Comparison of ENCODE assay signal across 14 cellular contexts in genomic region chr10:13820591-13821377, GRCh38.
DNase-seq lines count a peak whose midpoint lies in the region; ATAC-seq, FAIRE-seq and TF ChIP-seq lines count a peak whose summit lies in the region.
"Had no signal": no experiment of that assay in that cellular context is flagged by ENCODE, and none has a peak within 500 bp of the region (broad histone marks: within the 10 kb centered on the region; RNA-seq: fewer than 3 reads in every experiment).

No MANE protein-coding gene starts in this region.

- ATAC-seq in right lobe of liver, result peak; percentile 37 to 69 (median 60)
- ATAC-seq in HepG2, result no peak
- peak; percentile 19 to 37 for ATAC-seq in lower lobe of right lung

- FAIRE-seq in HepG2 (lab: Jason Lieb, UNC), result no peak
- no peak for FAIRE-seq in small intestine (lab: Jason Lieb, UNC)
- FAIRE-seq: endometrium, HTR-8/SVneo had no signal

- POLR2A ChIA-PET in HepG2 (lab: Yijun Ruan, JAX), result no interaction called here

- H3K27me3 ChIP-seq in right lobe of liver (no peaks in the 10 kb centered on the region), HepG2 (ENCODE audit: control insufficient read depth in 1 of 2, insufficient read depth in 2 of 2, low read length in 2 of 2) (peaks cover 8 to 46% of the 10 kb centered on the region in 2 experiments), lower lobe of right lung (ENCODE audit: low read depth) (no peaks in the 10 kb centered on the region), ascending aorta (no peaks in the 10 kb centered on the region), prostate gland (replicated peaks; ENCODE audit: insufficient read depth) (no peaks in the 10 kb centered on the region), small intestine (ENCODE audit: control insufficient read depth in 2 of 2, insufficient read depth in 2 of 2, low read length in 2 of 2) (no peaks in the 10 kb centered on the region)
- H3K27me3 ChIP-seq: transverse colon had no signal

- H3K27ac Mint-ChIP-seq in brain, result peak overlapping the region; percentile 59 to 93 (median 85)

- H3K9me3 ChIP-seq in right lobe of liver (no peaks in the 10 kb centered on the region), HepG2 (ENCODE audit: low read length) (no peaks in the 10 kb centered on the region), lower lobe of right lung (no peaks in the 10 kb centered on the region), ascending aorta (no peaks in the 10 kb centered on the region), prostate gland (no peaks in the 10 kb centered on the region), small intestine (ENCODE audit: control insufficient read depth, low read depth) (no peaks in the 10 kb centered on the region)
- H3K9me3 ChIP-seq: transverse colon had no signal

- DNase-seq in right lobe of liver (peak in 1 of 3 donors; percentile 33), HepG2 (ENCODE audit: low spot score) (no peak), lower lobe of right lung (no peak), ascending aorta (ENCODE audit: low spot score in 2 of 2) (no peak), prostate gland (ENCODE audit: low spot score) (no peak), small intestine (no peak), occipital lobe (lab: John Stamatoyannopoulos, UW) (no peak)
- DNase-seq: MV-4-11, NCI-H524 treated with DMSO at 0.1 percent for 48 hours, transverse colon had no signal

- no TSS peak for BruUV-seq in HepG2 (replicated peaks; lab: Mats Ljungman, UMichigan)

- peak overlapping the region in 3 of 5 experiments; percentile 4 to 62 (median 53) for H3K4me3 Mint-ChIP-seq in brain

- TF ChIP-seq RAD21 in HepG2 (CRISPR knock-in tag; IDR thresholded peaks at IDR 0.05), result no peak

- no peaks in the 10 kb centered on the region for H4K20me1 ChIP-seq in HepG2 (ENCODE audit: insufficient read depth, low read length)

- WGBS in right lobe of liver (ENCODE audit: insufficient coverage, low coverage, low lambda C conversion rate, missing lambda C conversion rate), result 64% methylated on average over 2 of the region's 21 CpGs
- WGBS in HepG2 (ENCODE audit: low lambda C conversion rate), result 15% methylated on average over 14 of the region's 21 CpGs
- WGBS in prostate gland, result 77% methylated on average over 19 of the region's 21 CpGs
- 65 to 74% (median 71%) methylated on average over 20 to 21 of the region's 21 CpGs for WGBS in small intestine, 3 donors

- CTCF ChIA-PET in HepG2 (lab: Yijun Ruan, JAX; ENCODE audit: low intra/inter-chr PET ratio, low total read pairs), result no interaction called here

- peaks cover 58% of the 10 kb centered on the region for H3K4me1 Mint-ChIP-seq in brain

- H3K9me3 Mint-ChIP-seq in brain, result peaks cover 16 to 30% (median 26%) of the 10 kb centered on the region in 5 experiments

- in situ Hi-C loops in HepG2 (cut with HindIII; ENCODE audit: extremely low pct_ligation_motif_present, low pct_unique_long_range_greater_than_20kb), result no loop called here

- intact Hi-C loops in right lobe of liver (cut with DNase I), result no loop called here
- intact Hi-C loops in HepG2 (cut with micrococcal nuclease; ENCODE audit: unreplicated experiment), result no loop called here
- intact Hi-C loops in lower lobe of right lung (cut with DNase I), result no loop called here
- intact Hi-C loops in ascending aorta (cut with DNase I), result no loop called here
- intact Hi-C loops in prostate gland (cut with DNase I), result no loop called here

- no peak overlapping the region for H3K4me2 ChIP-seq in HepG2 (ENCODE audit: low read depth, low read length)

- H3K36me3 Mint-ChIP-seq in brain, result peaks cover 35% of the 10 kb centered on the region

- TF ChIP-seq CTCF in right lobe of liver (IDR thresholded peaks at IDR 0.05) (no peak), HepG2 (CRISPR knock-in tag; IDR thresholded peaks at IDR 0.05) (no peak), brain (conservative IDR thresholded peaks at IDR 0.05) (no peak), lower lobe of right lung (IDR thresholded peaks at IDR 0.05) (no peak), ascending aorta (IDR thresholded peaks at IDR 0.05) (no peak), prostate gland (IDR thresholded peaks at IDR 0.05) (no peak)

- no peak overlapping the region for H2AFZ ChIP-seq in HepG2 (ENCODE audit: low read length)

- H3K27ac ChIP-seq in right lobe of liver (no peak overlapping the region), HepG2 (ENCODE audit: extremely low read length, insufficient read depth, low read length) (no peak overlapping the region), lower lobe of right lung (no peak overlapping the region), ascending aorta (no peak overlapping the region), prostate gland (no peak overlapping the region), small intestine (ENCODE audit: low read depth in 1 of 2, low read length in 1 of 2) (no peak overlapping the region)
- H3K27ac ChIP-seq: transverse colon had no signal

- peaks cover 0 to 5% (median 0%) of the 10 kb centered on the region in 4 donors for H3K4me1 ChIP-seq in right lobe of liver
- no peaks in the 10 kb centered on the region for H3K4me1 ChIP-seq in HepG2 (ENCODE audit: insufficient read depth, low read length)
- peaks cover 10% of the 10 kb centered on the region for H3K4me1 ChIP-seq in lower lobe of right lung
- peaks cover 0 to 7% of the 10 kb centered on the region in 2 donors for H3K4me1 ChIP-seq in ascending aorta
- H3K4me1 ChIP-seq in prostate gland (replicated peaks), result no peaks in the 10 kb centered on the region
- H3K4me1 ChIP-seq in small intestine (ENCODE audit: control insufficient read depth in 2 of 2, insufficient read depth in 1 of 2, low read depth in 1 of 2, low read length in 1 of 2), result no peaks in the 10 kb centered on the region
- H3K4me1 ChIP-seq: breast epithelium had no signal

- TF ChIP-seq POLR2A in right lobe of liver (IDR thresholded peaks at IDR 0.05) (no peak), HepG2 (IDR thresholded peaks at IDR 0.05; ENCODE audit: insufficient read depth in 1 of 2, low read depth in 2 of 2, low read length in 2 of 2) (no peak), prostate gland (IDR thresholded peaks at IDR 0.05) (no peak)

- H3K27me3 Mint-ChIP-seq in brain, result peaks cover 2% of the 10 kb centered on the region

- no peak overlapping the region for H3K9ac ChIP-seq in HepG2 (ENCODE audit: insufficient read depth, low read depth, low read length)

- no peaks in the 10 kb centered on the region for H3K79me2 ChIP-seq in HepG2 (ENCODE audit: insufficient read depth, low read length)

- TF ChIP-seq EP300 in HepG2 (IDR thresholded peaks at IDR 0.05; ENCODE audit: low read depth in 2 of 2, low read length in 2 of 2) (no peak), HepG2 (CRISPR knock-in tag; IDR thresholded peaks at IDR 0.05; ENCODE audit: borderline replicate concordance) (no peak)

- H3K36me3 ChIP-seq in right lobe of liver (no peaks in the 10 kb centered on the region), HepG2 (replicated peaks in 1 of 2; ENCODE audit: control insufficient read depth in 1 of 2, insufficient read depth in 2 of 2, low read length in 2 of 2) (no peaks in the 10 kb centered on the region), lower lobe of right lung (no peaks in the 10 kb centered on the region), ascending aorta (no peaks in the 10 kb centered on the region), prostate gland (no peaks in the 10 kb centered on the region), small intestine (ENCODE audit: control insufficient read depth in 2 of 2, insufficient read depth in 2 of 2, low read length in 2 of 2) (no peaks in the 10 kb centered on the region)
- H3K36me3 ChIP-seq: breast epithelium, transverse colon had no signal

- H3K4me3 ChIP-seq in right lobe of liver, result no peak overlapping the region
- H3K4me3 ChIP-seq in HepG2 (replicated peaks in 1 of 3; ENCODE audit: insufficient read depth in 1 of 3, low read depth in 2 of 3, low read length in 3 of 3), result no peak overlapping the region
- no peak overlapping the region for H3K4me3 ChIP-seq in lower lobe of right lung
- no peak overlapping the region for H3K4me3 ChIP-seq in ascending aorta
- H3K4me3 ChIP-seq in prostate gland, result no peak overlapping the region
- no peak overlapping the region for H3K4me3 ChIP-seq in small intestine (ENCODE audit: low read depth in 1 of 2, low read length in 2 of 2)
- H3K4me3 ChIP-seq: transverse colon had no signal

TF ChIP-seq in HepG2, 621 proteins besides CTCF, POLR2A, EP300 and RAD21:
- TF ChIP-seq ZNF713 (CRISPR knock-in tag; IDR thresholded peaks at IDR 0.05) (no peak), NCOA5 (CRISPR knock-in tag; IDR thresholded peaks at IDR 0.05) (no peak), ZC3H4 (CRISPR knock-in tag; IDR thresholded peaks at IDR 0.05; ENCODE audit: borderline replicate concordance) (no peak), DZIP1 (CRISPR knock-in tag; IDR thresholded peaks at IDR 0.05) (no peak), ZNF724P (CRISPR knock-in tag; IDR thresholded peaks at IDR 0.05; ENCODE audit: borderline replicate concordance) (no peak), ZNF33A (CRISPR knock-in tag; IDR thresholded peaks at IDR 0.05; ENCODE audit: borderline replicate concordance) (no peak), FOXK1 (CRISPR knock-in tag; IDR thresholded peaks at IDR 0.05; ENCODE audit: borderline replicate concordance, low read depth) (no peak), ZNF672 (CRISPR knock-in tag; IDR thresholded peaks at IDR 0.05) (no peak)
